In genomic region chr18:21632393-21632792, GRCh38 we compare ENCODE assay signal across 2 cellular contexts.
A peak's percentile ranks its signal among the peaks of the same experiment; 100 is the strongest.
TF ChIP-seq lines count a peak whose summit lies in the region.

No MANE protein-coding gene starts in this region.

TF ChIP-seq in A549, 52 proteins besides CTCF, POLR2A, EP300 and RAD21:
- TF ChIP-seq SMC3 (IDR thresholded peaks at IDR 0.05) (0 out of 3 replicates have a peak, but pooled peaks have one; percentile 13), TFCP2L1 (CRISPR knock-in tag; IDR thresholded peaks at IDR 0.05) (no peak), E2F6 (IDR thresholded peaks at IDR 0.05; ENCODE audit: borderline replicate concordance, low read depth) (no peak)

TF ChIP-seq in K562, 482 proteins besides CTCF, POLR2A, EP300 and RAD21:
- TF ChIP-seq POLR2G (IDR thresholded peaks at IDR 0.05; ENCODE audit: low read depth, low read length): peak; percentile 44; the same call in 1 of the 2 replicates
- TF ChIP-seq PKNOX1 (IDR thresholded peaks at IDR 0.05): no peak
TF ChIP-seq in K562: peak in this region for 1.
